ENCODE assay signal across 1 cellular context in the genomic region with DNA sequence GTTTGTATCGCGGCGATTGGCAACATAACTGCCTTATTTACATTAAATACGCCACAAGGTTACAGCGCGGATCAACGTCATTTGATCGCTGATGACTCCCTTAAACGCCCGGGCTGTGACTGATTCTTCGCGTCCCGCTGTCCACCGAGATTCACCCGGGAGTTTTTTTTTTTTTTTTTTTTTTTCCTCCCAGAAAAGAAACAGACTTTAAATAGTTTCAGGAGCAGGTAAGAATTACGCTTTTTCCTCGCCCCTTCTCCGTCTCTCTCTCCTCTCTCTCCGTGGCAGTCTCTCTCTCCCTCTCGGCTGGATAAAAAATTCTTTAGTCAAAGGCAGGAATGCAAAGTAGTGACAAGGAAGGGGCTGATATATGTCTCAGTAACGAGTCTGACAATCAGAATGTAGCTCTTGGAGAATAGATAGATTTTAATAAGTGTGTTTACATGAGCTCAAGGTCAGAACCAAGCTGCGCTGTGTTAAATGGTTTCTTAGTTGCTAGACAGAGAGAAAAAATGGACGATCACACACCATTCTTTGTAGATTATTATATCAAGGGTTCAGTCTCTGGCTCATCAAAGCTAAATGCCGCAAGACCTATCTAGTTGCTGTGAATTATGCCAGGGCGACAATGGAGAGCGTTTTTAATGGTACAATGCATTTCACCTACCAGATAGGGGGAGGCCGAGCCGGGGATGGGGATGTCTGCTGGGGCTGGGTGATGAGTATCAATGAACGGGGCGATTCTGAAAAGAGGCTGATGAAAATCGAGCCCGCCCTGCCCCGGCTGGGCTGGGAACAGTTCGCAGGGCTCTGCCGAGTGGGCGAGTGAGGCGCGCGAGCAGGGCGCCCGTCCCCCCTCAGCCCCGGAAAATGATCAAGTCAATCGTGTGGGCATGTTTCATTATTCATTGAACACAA.
TF ChIP-seq lines count a peak whose summit lies in the region.

No MANE protein-coding gene starts in this region.

TF ChIP-seq in IMR-90, 13 proteins besides CTCF, POLR2A, EP300 and RAD21:
- TF ChIP-seq BHLHE40 (IDR thresholded peaks at IDR 0.05; ENCODE audit: low read depth, low read length): no peak
- TF ChIP-seq NFE2L2 (IDR thresholded peaks at IDR 0.05; ENCODE audit: low read depth, low read length): no peak
- TF ChIP-seq RFX5 (IDR thresholded peaks at IDR 0.05; ENCODE audit: low read depth, low read length): no peak
- no peak for TF ChIP-seq MXI1 (IDR thresholded peaks at IDR 0.05; ENCODE audit: borderline replicate concordance, low read depth, low read length)
- no peak for TF ChIP-seq FOS (IDR thresholded peaks at IDR 0.05; ENCODE audit: low read depth, low read length)
- TF ChIP-seq, protein P1, sequence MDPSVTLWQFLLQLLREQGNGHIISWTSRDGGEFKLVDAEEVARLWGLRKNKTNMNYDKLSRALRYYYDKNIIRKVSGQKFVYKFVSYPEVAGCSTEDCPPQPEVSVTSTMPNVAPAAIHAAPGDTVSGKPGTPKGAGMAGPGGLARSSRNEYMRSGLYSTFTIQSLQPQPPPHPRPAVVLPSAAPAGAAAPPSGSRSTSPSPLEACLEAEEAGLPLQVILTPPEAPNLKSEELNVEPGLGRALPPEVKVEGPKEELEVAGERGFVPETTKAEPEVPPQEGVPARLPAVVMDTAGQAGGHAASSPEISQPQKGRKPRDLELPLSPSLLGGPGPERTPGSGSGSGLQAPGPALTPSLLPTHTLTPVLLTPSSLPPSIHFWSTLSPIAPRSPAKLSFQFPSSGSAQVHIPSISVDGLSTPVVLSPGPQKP (IDR thresholded peaks at IDR 0.05; ENCODE audit: borderline replicate concordance, low read depth, low read length): no peak
- no peak for TF ChIP-seq MAZ (IDR thresholded peaks at IDR 0.05; ENCODE audit: borderline replicate concordance, low read depth, low read length)
- no peak for TF ChIP-seq CHD1 (IDR thresholded peaks at IDR 0.05; ENCODE audit: low read depth, low read length)
- TF ChIP-seq CEBPB (IDR thresholded peaks at IDR 0.05; ENCODE audit: low read depth, low read length): no peak
- no peak for TF ChIP-seq RCOR1 (IDR thresholded peaks at IDR 0.05; ENCODE audit: insufficient replicate concordance, low read length)
- no peak for TF ChIP-seq MAFK (IDR thresholded peaks at IDR 0.05; ENCODE audit: low read depth, low read length)
- TF ChIP-seq, protein P2, sequence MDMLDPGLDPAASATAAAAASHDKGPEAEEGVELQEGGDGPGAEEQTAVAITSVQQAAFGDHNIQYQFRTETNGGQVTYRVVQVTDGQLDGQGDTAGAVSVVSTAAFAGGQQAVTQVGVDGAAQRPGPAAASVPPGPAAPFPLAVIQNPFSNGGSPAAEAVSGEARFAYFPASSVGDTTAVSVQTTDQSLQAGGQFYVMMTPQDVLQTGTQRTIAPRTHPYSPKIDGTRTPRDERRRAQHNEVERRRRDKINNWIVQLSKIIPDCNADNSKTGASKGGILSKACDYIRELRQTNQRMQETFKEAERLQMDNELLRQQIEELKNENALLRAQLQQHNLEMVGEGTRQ (IDR thresholded peaks at IDR 0.05; ENCODE audit: low read depth, low read length): no peak
- TF ChIP-seq SMC3 (IDR thresholded peaks at IDR 0.05; ENCODE audit: low read depth, low read length): no peak
